26 cellular contexts compared by ENCODE assay signal in genomic region chr5:87755378-87755777, GRCh38.
"Had no signal": no experiment of that assay in that cellular context is flagged by ENCODE, and none has a peak within 500 bp of the region (broad histone marks: within the 10 kb centered on the region; RNA-seq: fewer than 3 reads in every experiment).

No MANE protein-coding gene starts in this region.

- H3K4me3 ChIP-seq: gastroesophageal sphincter, lung, pancreas, thyroid gland, upper lobe of right lung had no signal

- H3K4me3 Mint-ChIP-seq: activated T-helper 17 cell treated with anti-CD3 and anti-CD28 coated beads, Interleukin-2, amount 50 U/mL, for 72 hours; effector memory CD8-positive, alpha-beta T cell; immature natural killer cell; natural killer cell; stimulated activated naive CD8-positive, alpha-beta T cell treated with anti-CD3 and anti-CD28 coated beads, Interleukin-15, Interleukin-2, amounts not matched to agents 100 ng/mL and 50 ng/mL, for 24 hours; T-helper 2 cell treated with Interferon-gamma antibody and Interleukin-4, amounts not matched to agents 5 μg/mL and 100 μg/mL, for 36 hours had no signal

- H3K9me3 ChIP-seq: gastroesophageal sphincter, neutrophil, pancreas, thyroid gland, upper lobe of right lung had no signal

- H3K9me3 Mint-ChIP-seq: activated naive CD4-positive, alpha-beta T cell treated with anti-CD3 and anti-CD28 coated beads, Interleukin-2, amount 50 U/mL, for 72 hours; activated T-helper 17 cell treated with anti-CD3 and anti-CD28 coated beads, Interleukin-2, amount 50 U/mL, for 72 hours; effector memory CD8-positive, alpha-beta T cell; natural killer cell; stimulated activated naive CD8-positive, alpha-beta T cell treated with anti-CD3 and anti-CD28 coated beads, Interleukin-15, Interleukin-2, amounts not matched to agents 100 ng/mL and 50 ng/mL, for 24 hours; T-helper 2 cell treated with Interferon-gamma antibody and Interleukin-4, amounts not matched to agents 5 μg/mL and 100 μg/mL, for 36 hours had no signal

- ATAC-seq: activated naive CD4-positive, alpha-beta T cell treated with anti-CD3 and anti-CD28 coated beads, Interleukin-2, amount 50 U/mL, for 72 hours; activated T-helper 17 cell treated with anti-CD3 and anti-CD28 coated beads, Interleukin-2, amount 50 U/mL, for 72 hours; effector memory CD8-positive, alpha-beta T cell; gastroesophageal sphincter; left lobe of liver; natural killer cell; pancreas; right cardiac atrium; upper lobe of right lung had no signal

- H3K27me3 Mint-ChIP-seq: effector memory CD8-positive, alpha-beta T cell had no signal

- DNase-seq: activated CD4-positive, alpha-beta T cell treated with anti-CD3 and anti-CD28 coated beads for 1 hour; activated CD4-positive, alpha-beta T cell treated with anti-CD3 and anti-CD28 coated beads, Interleukin-2, amount 50 U/mL, for 1 hour; activated T-cell treated with anti-CD3 and anti-CD28 coated beads, Interleukin-2, amount 50 U/mL, for 1 hour; aorta; brain microvascular endothelial cell; central memory CD4-positive, alpha-beta T cell; dorsolateral prefrontal cortex; effector memory CD8-positive, alpha-beta T cell; head of caudate nucleus; immature natural killer cell; natural killer cell; pancreas; right cardiac atrium; stimulated activated CD4-positive, alpha-beta T cell treated with anti-CD3 and anti-CD28 coated beads, Interleukin-12 subunit alpha, Interleukin-12 subunit beta, amount 100 ng/mL, for 4 hours; substantia nigra; thyroid gland; upper lobe of right lung; WERI-Rb-1 had no signal

- H3K36me3 ChIP-seq: brain microvascular endothelial cell, gastroesophageal sphincter, neutrophil, pancreas, thyroid gland, upper lobe of right lung, WERI-Rb-1 had no signal

- H3K4me1 ChIP-seq: gastroesophageal sphincter, pancreas, thyroid gland, upper lobe of right lung had no signal

- H3K27ac Mint-ChIP-seq: activated naive CD4-positive, alpha-beta T cell treated with anti-CD3 and anti-CD28 coated beads, Interleukin-2, amount 50 U/mL, for 72 hours; activated T-helper 17 cell treated with anti-CD3 and anti-CD28 coated beads, Interleukin-2, amount 50 U/mL, for 72 hours; effector memory CD8-positive, alpha-beta T cell; immature natural killer cell; natural killer cell; stimulated activated naive CD8-positive, alpha-beta T cell treated with anti-CD3 and anti-CD28 coated beads, Interleukin-15, Interleukin-2, amounts not matched to agents 100 ng/mL and 50 ng/mL, for 24 hours; T-helper 2 cell treated with Interferon-gamma antibody and Interleukin-4, amounts not matched to agents 5 μg/mL and 100 μg/mL, for 36 hours had no signal

- H3K4me1 Mint-ChIP-seq: activated T-helper 17 cell treated with anti-CD3 and anti-CD28 coated beads, Interleukin-2, amount 50 U/mL, for 72 hours; immature natural killer cell; natural killer cell had no signal

- H3K36me3 Mint-ChIP-seq: activated naive CD4-positive, alpha-beta T cell treated with anti-CD3 and anti-CD28 coated beads, Interleukin-2, amount 50 U/mL, for 72 hours; immature natural killer cell; natural killer cell had no signal

- H3K27me3 ChIP-seq: brain microvascular endothelial cell, dorsolateral prefrontal cortex, neutrophil, thyroid gland, upper lobe of right lung had no signal
